In the genomic region with DNA sequence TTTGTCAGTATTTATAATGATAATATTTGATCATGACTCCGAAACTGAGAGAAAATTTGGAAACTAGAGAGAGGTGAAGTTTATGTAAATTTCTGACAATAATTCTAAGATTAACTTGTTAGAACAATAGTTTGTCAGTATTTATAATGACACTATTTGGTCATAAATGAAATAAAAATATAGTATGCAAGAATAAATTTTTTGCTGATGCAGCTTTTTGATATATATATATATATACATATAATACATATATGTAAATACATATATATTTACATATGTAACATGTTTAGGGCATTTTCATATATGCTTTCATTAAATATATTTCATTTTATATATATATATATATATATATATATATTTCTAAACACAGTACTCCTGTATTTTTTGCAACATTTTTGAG, we compare ENCODE assay signal across 7 cellular contexts.
"Had no signal": no experiment of that assay in that cellular context is flagged by ENCODE, and none has a peak within 500 bp of the region (broad histone marks: within the 10 kb centered on the region; RNA-seq: fewer than 3 reads in every experiment).

No MANE protein-coding gene starts in this region.

- ATAC-seq: GM23338 had no signal

- DNase-seq: H9, HCEC 1CT, KBM-7 had no signal

- FAIRE-seq: H1, H54, HTR-8/SVneo had no signal
